In the genomic region with DNA sequence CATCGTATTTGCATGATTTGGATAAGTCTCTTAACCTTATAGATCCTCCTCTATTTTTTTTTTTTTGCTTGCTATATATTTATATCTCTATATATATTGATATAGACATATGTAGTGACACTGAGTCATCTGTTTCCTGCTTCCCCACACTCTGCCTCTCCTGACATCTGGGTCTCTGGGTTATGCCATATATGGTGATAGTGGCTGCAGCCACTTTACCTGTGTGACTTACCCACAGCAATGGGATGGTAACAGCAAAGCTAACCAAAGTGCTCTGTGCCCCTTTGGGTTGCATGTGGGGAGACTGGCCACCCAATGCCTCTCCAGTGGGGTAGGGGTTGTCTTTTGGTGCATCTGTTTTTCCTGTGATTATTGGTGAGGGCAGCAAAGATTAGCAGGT, we compare ENCODE assay signal across 15 cellular contexts. TPM values are rescaled to one million over a fixed set of nuclear protein-coding genes. Genes with fewer than 3 reads are reported as not detected.
DNase-seq lines count a peak whose midpoint lies in the region; ATAC-seq, FAIRE-seq and TF ChIP-seq lines count a peak whose summit lies in the region.
"Had no signal": no experiment of that assay in that cellular context is flagged by ENCODE, and none has a peak within 500 bp of the region (broad histone marks: within the 10 kb centered on the region; RNA-seq: fewer than 3 reads in every experiment).

No MANE protein-coding gene starts in this region.

- peak overlapping the region; percentile 61 for H3K27ac ChIP-seq in psoas muscle
- H3K27ac ChIP-seq: BLaER1 treated with 17β-estradiol and CSF1 and Interleukin-3, amounts not matched to agents 10 nM and 100 nM; neutrophil had no signal

- no peaks in the 10 kb centered on the region for H3K27me3 ChIP-seq in psoas muscle (ENCODE audit: insufficient read depth in 3 of 3, low read length in 2 of 3)
- H3K27me3 ChIP-seq: neutrophil had no signal

- H3K4me3 ChIP-seq in psoas muscle: no peak overlapping the region
- H3K4me3 ChIP-seq: BLaER1 treated with 17β-estradiol and CSF1 and Interleukin-3, amounts not matched to agents 10 nM and 100 nM had no signal

- intact Hi-C loops in psoas muscle (cut with DNase I): loop anchor here (2.0 to 10.0 kb wide), 2 partner anchors 72 to 76 kb away; no protein-coding TSS in a partner anchor

- 77 to 100% (median 92%) methylated on average over 1 of the region's 1 CpG for WGBS in psoas muscle, 3 donors

- TF ChIP-seq CTCF in psoas muscle (IDR thresholded peaks at IDR 0.05): no peak
- TF ChIP-seq CTCF in endothelial cell (IDR thresholded peaks at IDR 0.05; ENCODE audit: unreplicated experiment): no peak

- TF ChIP-seq POLR2A in GM12891 (IDR thresholded peaks at IDR 0.05; ENCODE audit: low read depth, low read length): no peak

- H3K36me3 ChIP-seq in psoas muscle (ENCODE audit: insufficient read depth in 1 of 2, low read depth in 1 of 2): peaks cover 0 to 44% of the 10 kb centered on the region in 2 donors
- H3K36me3 ChIP-seq: neutrophil had no signal

- peak; percentile 69 for ATAC-seq in activated CD8-positive, alpha-beta memory T cell treated with anti-CD3 and anti-CD28 coated beads, Interleukin-2, amount 10 ng/mL, durations not matched to agents 7 days and 5 days
- peak; percentile 74 for ATAC-seq in activated T-helper 17 cell treated with anti-CD3 and anti-CD28 coated beads, Interleukin-2, amount 50 U/mL, for 72 hours (replicated peaks)
- peak in 1 of 4 donors; percentile 18 for ATAC-seq in psoas muscle
- ATAC-seq in GM18907 (IDR thresholded peaks at IDR 0.05; ENCODE audit: unreplicated experiment): no peak

- FAIRE-seq in GM12891 (lab: Jason Lieb, UNC): peak; percentile 81

- H3K27me3 Mint-ChIP-seq in activated CD8-positive, alpha-beta memory T cell treated with anti-CD3 and anti-CD28 coated beads, Interleukin-2, amount 10 ng/mL, durations not matched to agents 7 days and 5 days: no peaks in the 10 kb centered on the region
- no peaks in the 10 kb centered on the region for H3K27me3 Mint-ChIP-seq in activated T-helper 17 cell treated with anti-CD3 and anti-CD28 coated beads, Interleukin-2, amount 50 U/mL, for 72 hours
- H3K27me3 Mint-ChIP-seq in endothelial cell (ENCODE audit: unreplicated experiment): no peaks in the 10 kb centered on the region
- H3K27me3 Mint-ChIP-seq: brain; dendritic cell treated with granulocyte-macrophage colony-stimulating factor and Interleukin-4, amounts not matched to agents 40 ng/mL and 50 ng/mL, for 4 days; type B pancreatic cell had no signal

- H3K4me3 Mint-ChIP-seq in activated CD8-positive, alpha-beta memory T cell treated with anti-CD3 and anti-CD28 coated beads, Interleukin-2, amount 10 ng/mL, durations not matched to agents 7 days and 5 days: no peak overlapping the region
- peak overlapping the region; percentile 67 for H3K4me3 Mint-ChIP-seq in activated T-helper 17 cell treated with anti-CD3 and anti-CD28 coated beads, Interleukin-2, amount 50 U/mL, for 72 hours
- H3K4me3 Mint-ChIP-seq in endothelial cell (ENCODE audit: unreplicated experiment): no peak overlapping the region
- H3K4me3 Mint-ChIP-seq: brain; dendritic cell treated with granulocyte-macrophage colony-stimulating factor and Interleukin-4, amounts not matched to agents 40 ng/mL and 50 ng/mL, for 4 days had no signal

- H3K4me1 Mint-ChIP-seq in activated CD8-positive, alpha-beta memory T cell treated with anti-CD3 and anti-CD28 coated beads, Interleukin-2, amount 10 ng/mL, durations not matched to agents 7 days and 5 days: peaks cover 40% of the 10 kb centered on the region
- no peaks in the 10 kb centered on the region for H3K4me1 Mint-ChIP-seq in activated T-helper 17 cell treated with anti-CD3 and anti-CD28 coated beads, Interleukin-2, amount 50 U/mL, for 72 hours
- no peaks in the 10 kb centered on the region for H3K4me1 Mint-ChIP-seq in endothelial cell (ENCODE audit: unreplicated experiment)
- H3K4me1 Mint-ChIP-seq: brain had no signal

- CTCF ChIA-PET in activated CD8-positive, alpha-beta memory T cell treated with anti-CD3 and anti-CD28 coated beads, Interleukin-2, amount 10 ng/mL, durations not matched to agents 7 days and 5 days (lab: Charles Lee): interaction anchor here (0.7 to 2.3 kb wide), 17 partner anchors 8 to 139 kb away, joined by 3 to 18 read pairs (median 4); a partner anchor contains a TSS

- H3K9me3 Mint-ChIP-seq in activated CD8-positive, alpha-beta memory T cell treated with anti-CD3 and anti-CD28 coated beads, Interleukin-2, amount 10 ng/mL, durations not matched to agents 7 days and 5 days (ENCODE audit: low read depth): no peaks in the 10 kb centered on the region
- no peaks in the 10 kb centered on the region for H3K9me3 Mint-ChIP-seq in activated T-helper 17 cell treated with anti-CD3 and anti-CD28 coated beads, Interleukin-2, amount 50 U/mL, for 72 hours
- H3K9me3 Mint-ChIP-seq in endothelial cell (ENCODE audit: unreplicated experiment): no peaks in the 10 kb centered on the region
- H3K9me3 Mint-ChIP-seq: brain; dendritic cell treated with granulocyte-macrophage colony-stimulating factor and Interleukin-4, amounts not matched to agents 40 ng/mL and 50 ng/mL, for 4 days; type B pancreatic cell had no signal

- peak; percentile 44 for DNase-seq in activated CD8-positive, alpha-beta memory T cell treated with anti-CD3 and anti-CD28 coated beads, Interleukin-2, amount 10 ng/mL, durations not matched to agents 7 days and 5 days
- DNase-seq in activated CD8-positive, alpha-beta memory T cell treated with anti-CD3 and anti-CD28 coated beads, Interleukin-2, amount 50 U/mL, for 48 hours: no peak
- DNase-seq in GM12891 (ENCODE audit: insufficient read length, low spot score): no peak
- DNase-seq in psoas muscle: no peak
- DNase-seq in endothelial cell (ENCODE audit: low spot score): no peak
- DNase-seq in OCI-M2 (lab: John Stamatoyannopoulos, UW; ENCODE audit: unreplicated experiment): no peak
- DNase-seq: NCI-H146, NCI-H226 had no signal

- peak overlapping the region; percentile 77 for H3K27ac Mint-ChIP-seq in activated CD8-positive, alpha-beta memory T cell treated with anti-CD3 and anti-CD28 coated beads, Interleukin-2, amount 10 ng/mL, durations not matched to agents 7 days and 5 days
- no peak overlapping the region for H3K27ac Mint-ChIP-seq in activated T-helper 17 cell treated with anti-CD3 and anti-CD28 coated beads, Interleukin-2, amount 50 U/mL, for 72 hours
- H3K27ac Mint-ChIP-seq in endothelial cell (ENCODE audit: unreplicated experiment): no peak overlapping the region
- H3K27ac Mint-ChIP-seq: brain; dendritic cell treated with granulocyte-macrophage colony-stimulating factor and Interleukin-4, amounts not matched to agents 40 ng/mL and 50 ng/mL, for 4 days; type B pancreatic cell had no signal

- H3K9me3 ChIP-seq in psoas muscle: no peaks in the 10 kb centered on the region
- H3K9me3 ChIP-seq: neutrophil had no signal

- peaks cover 16% of the 10 kb centered on the region for H3K36me3 Mint-ChIP-seq in activated CD8-positive, alpha-beta memory T cell treated with anti-CD3 and anti-CD28 coated beads, Interleukin-2, amount 10 ng/mL, durations not matched to agents 7 days and 5 days
- peaks cover 43% of the 10 kb centered on the region for H3K36me3 Mint-ChIP-seq in activated T-helper 17 cell treated with anti-CD3 and anti-CD28 coated beads, Interleukin-2, amount 50 U/mL, for 72 hours (ENCODE audit: low read depth)
- H3K36me3 Mint-ChIP-seq in endothelial cell (ENCODE audit: low read depth, unreplicated experiment): peaks cover 8% of the 10 kb centered on the region

- H3K4me1 ChIP-seq in psoas muscle: no peaks in the 10 kb centered on the region
- H3K4me1 ChIP-seq: BLaER1 treated with 17β-estradiol and CSF1 and Interleukin-3, amounts not matched to agents 10 nM and 100 nM had no signal

TF ChIP-seq in GM12891, 5 proteins besides CTCF, POLR2A, EP300 and RAD21 (continues in another document):
- no peak for TF ChIP-seq PAX5 (IDR thresholded peaks at IDR 0.05; ENCODE audit: insufficient read depth, low read length, severe bottlenecking)

RNA-seq across cellular contexts. Expression of a gene that starts 14.5 kb away (rescaled TPM):
- total RNA-seq in activated CD8-positive, alpha-beta memory T cell treated with anti-CD3 and anti-CD28 coated beads, Interleukin-2, amount 10 ng/mL, durations not matched to agents 7 days and 5 days: 1 to 10 TPM; 3.4 to 3.7 TPM
- polyA plus RNA-seq in GM12891 (2012; ENCODE audit: low read depth, missing spikeins): 18.6 TPM
- total RNA-seq in activated T-helper 17 cell treated with anti-CD3 and anti-CD28 coated beads, Interleukin-2, amount 50 U/mL, for 72 hours: 1 to 10 TPM; 3.2 to 7.1 TPM
- total RNA-seq in psoas muscle (10 to 100 TPM in 2 of 4 donors, 1 to 10 TPM in 2; 6.2 to 13.0 (median 10.8) TPM), endothelial cell (ENCODE audit: unreplicated experiment) (6.1 TPM)
- 10 to 100 TPM; 12.5 to 23.9 (median 19.2) TPM for polyA plus RNA-seq in psoas muscle

RNA-seq across cellular contexts. Expression of a gene that starts 14.5 kb away (rescaled TPM):
- total RNA-seq in activated CD8-positive, alpha-beta memory T cell treated with anti-CD3 and anti-CD28 coated beads, Interleukin-2, amount 10 ng/mL, durations not matched to agents 7 days and 5 days: 10 to 100 TPM; 23.1 to 25.3 TPM
- 33.6 TPM for polyA plus RNA-seq in GM12891 (2012; ENCODE audit: low read depth, missing spikeins)
- total RNA-seq in activated T-helper 17 cell treated with anti-CD3 and anti-CD28 coated beads, Interleukin-2, amount 50 U/mL, for 72 hours: 10 to 100 TPM; 18.3 to 19.8 TPM
- 10 to 100 TPM; 10.5 to 22.9 (median 18.0) TPM for total RNA-seq in psoas muscle
- 1 to 10 TPM; 2.3 to 6.2 (median 6.0) TPM for polyA plus RNA-seq in psoas muscle
- 15.2 TPM for total RNA-seq in endothelial cell (ENCODE audit: unreplicated experiment)

RNA-seq across cellular contexts. Expression of a gene that starts 14.8 kb away (rescaled TPM):
- 10 to 100 TPM; 25.2 to 33.4 TPM for total RNA-seq in activated CD8-positive, alpha-beta memory T cell treated with anti-CD3 and anti-CD28 coated beads, Interleukin-2, amount 10 ng/mL, durations not matched to agents 7 days and 5 days
- polyA plus RNA-seq in GM12891 (2012; ENCODE audit: low read depth, missing spikeins): 17.1 TPM
- total RNA-seq in activated T-helper 17 cell treated with anti-CD3 and anti-CD28 coated beads, Interleukin-2, amount 50 U/mL, for 72 hours: 10 to 100 TPM; 29.1 to 48.7 TPM
- total RNA-seq in psoas muscle (10 to 100 TPM; 12.9 to 16.8 (median 15.2) TPM), endothelial cell (ENCODE audit: unreplicated experiment) (42.5 TPM)
- 10 to 100 TPM in 1 of 3 donors, 1 to 10 TPM in 2; 7.3 to 18.2 (median 8.4) TPM for polyA plus RNA-seq in psoas muscle

RNA-seq across cellular contexts. Expression of a gene that starts 29.8 kb away (rescaled TPM):
- total RNA-seq in activated CD8-positive, alpha-beta memory T cell treated with anti-CD3 and anti-CD28 coated beads, Interleukin-2, amount 10 ng/mL, durations not matched to agents 7 days and 5 days: 10 to 100 TPM; 44.3 to 52.6 TPM
- 104 TPM for polyA plus RNA-seq in GM12891 (2012; ENCODE audit: low read depth, missing spikeins)
- total RNA-seq in activated T-helper 17 cell treated with anti-CD3 and anti-CD28 coated beads, Interleukin-2, amount 50 U/mL, for 72 hours: 10 to 100 TPM; 72.1 to 73.8 TPM
- total RNA-seq in psoas muscle (100 to 1,000 TPM; 258 to 318 (median 275) TPM), endothelial cell (ENCODE audit: unreplicated experiment) (54.5 TPM)
- polyA plus RNA-seq in psoas muscle: 100 to 1,000 TPM; 386 to 441 (median 416) TPM

RNA-seq across cellular contexts. Expression of a gene that starts 33.9 kb away (rescaled TPM):
- total RNA-seq in activated CD8-positive, alpha-beta memory T cell treated with anti-CD3 and anti-CD28 coated beads, Interleukin-2, amount 10 ng/mL, durations not matched to agents 7 days and 5 days: 10 to 100 TPM; 12.7 to 15.0 TPM
- 5.9 TPM for polyA plus RNA-seq in GM12891 (2012; ENCODE audit: low read depth, missing spikeins)
- total RNA-seq in activated T-helper 17 cell treated with anti-CD3 and anti-CD28 coated beads, Interleukin-2, amount 50 U/mL, for 72 hours: 1 to 10 TPM; 5.6 to 7.9 TPM
- 10 to 100 TPM; 13.5 to 31.7 (median 22.1) TPM for total RNA-seq in psoas muscle
- 10 to 100 TPM; 14.1 to 17.6 (median 15.8) TPM for polyA plus RNA-seq in psoas muscle
- 4.5 TPM for total RNA-seq in endothelial cell (ENCODE audit: unreplicated experiment)
